In genomic region chr6:7426447-7427169, GRCh38 we compare ENCODE assay signal across 1 cellular context.
A peak's percentile ranks its signal among the peaks of the same experiment; 100 is the strongest.
TF ChIP-seq lines count a peak whose summit lies in the region.

No MANE protein-coding gene starts in this region.

TF ChIP-seq in HepG2, 621 proteins besides CTCF, POLR2A, EP300 and RAD21 (continued from another document and continues in another):
- TF ChIP-seq ZNF589 (CRISPR knock-in tag; conservative IDR thresholded peaks at IDR 0.05) (no peak), DMTF1 (CRISPR knock-in tag; IDR thresholded peaks at IDR 0.05) (0 out of 2 replicates have a peak, but pooled peaks have one; percentile 33), SUZ12 (IDR thresholded peaks at IDR 0.05; ENCODE audit: low read depth, low read length) (no peak), SOX6 (IDR thresholded peaks at IDR 0.05) (no peak), SOX6 (CRISPR knock-in tag; IDR thresholded peaks at IDR 0.05) (peak; percentile 89), NR0B2 (CRISPR knock-in tag; IDR thresholded peaks at IDR 0.05) (no peak), TRIM22 (IDR thresholded peaks at IDR 0.05) (no peak), ZNF720 (CRISPR knock-in tag; IDR thresholded peaks at IDR 0.05) (no peak), PAXIP1 (CRISPR knock-in tag; conservative IDR thresholded peaks at IDR 0.05) (peak; percentile 67; the same call in 1 of the 2 replicates), SNAPC5 (CRISPR knock-in tag; IDR thresholded peaks at IDR 0.05; ENCODE audit: borderline replicate concordance) (0 out of 2 replicates have a peak, but pooled peaks have one; percentile 45), ZNF761 (CRISPR knock-in tag; conservative IDR thresholded peaks at IDR 0.05) (0 out of 2 replicates have a peak, but pooled peaks have one; percentile 40), DBP (CRISPR knock-in tag; IDR thresholded peaks at IDR 0.05; ENCODE audit: not compliant biosample characterization) (no peak), ZNF605 (CRISPR knock-in tag; IDR thresholded peaks at IDR 0.05) (peak; percentile 79), KLF15 (CRISPR knock-in tag; IDR thresholded peaks at IDR 0.05; ENCODE audit: borderline replicate concordance) (no peak), ASH2L (IDR thresholded peaks at IDR 0.05; ENCODE audit: insufficient read length, low read depth, low read length) (peak; percentile 68), RFXAP (CRISPR knock-in tag; IDR thresholded peaks at IDR 0.05; ENCODE audit: borderline replicate concordance) (0 out of 2 replicates have a peak, but pooled peaks have one; percentile 19), TGIF2 (CRISPR knock-in tag; IDR thresholded peaks at IDR 0.05) (0 out of 2 replicates have a peak, but pooled peaks have one; percentile 22), SOX5 (CRISPR knock-in tag; IDR thresholded peaks at IDR 0.05; ENCODE audit: borderline replicate concordance) (peak; percentile 80; the same call in 1 of the 2 replicates), MEIS2 (CRISPR knock-in tag; IDR thresholded peaks at IDR 0.05) (no peak), NR2F1 (CRISPR knock-in tag; IDR thresholded peaks at IDR 0.05) (peak in 1 of 2 experiments; percentile 85; a peak in 3 of 4 replicates), MED1 (CRISPR knock-in tag; IDR thresholded peaks at IDR 0.05) (peak; percentile 47), TFDP1 (CRISPR knock-in tag; IDR thresholded peaks at IDR 0.05; ENCODE audit: borderline replicate concordance) (0 out of 2 replicates have a peak, but pooled peaks have one; percentile 11), ZSCAN9 (CRISPR knock-in tag; IDR thresholded peaks at IDR 0.05; ENCODE audit: borderline replicate concordance) (no peak), ZBTB34 (CRISPR knock-in tag; IDR thresholded peaks at IDR 0.05) (0 out of 2 replicates have a peak, but pooled peaks have one; percentile 31), GATAD1 (CRISPR knock-in tag; IDR thresholded peaks at IDR 0.05) (peak; percentile 50; the same call in 1 of the 2 replicates), HOXA3 (CRISPR knock-in tag; IDR thresholded peaks at IDR 0.05) (peak; percentile 33; the same call in 1 of the 2 replicates), TBX2 (CRISPR knock-in tag; IDR thresholded peaks at IDR 0.05; ENCODE audit: borderline replicate concordance) (peak; percentile 50), KLF16 (CRISPR knock-in tag; IDR thresholded peaks at IDR 0.05) (peak in 1 of 2 experiments; percentile 48; a peak in 1 of 4 replicates), KMT2A (CRISPR knock-in tag; IDR thresholded peaks at IDR 0.05) (no peak), SP1 (IDR thresholded peaks at IDR 0.05) (no peak), SP1 (CRISPR knock-in tag; IDR thresholded peaks at IDR 0.05) (peak; percentile 76), ZNF317 (CRISPR knock-in tag; IDR thresholded peaks at IDR 0.05) (0 out of 2 replicates have a peak, but pooled peaks have one; percentile 24), LBX2 (CRISPR knock-in tag; IDR thresholded peaks at IDR 0.05; ENCODE audit: borderline replicate concordance) (no peak), ZBTB25 (CRISPR knock-in tag; IDR thresholded peaks at IDR 0.05) (peak; percentile 72; the same call in 1 of the 2 replicates), PBX3 (CRISPR knock-in tag; IDR thresholded peaks at IDR 0.05; ENCODE audit: borderline replicate concordance) (no peak), ZNF230 (CRISPR knock-in tag; IDR thresholded peaks at IDR 0.05) (peak; percentile 66; the same call in 1 of the 2 replicates), XRCC5 (optimal IDR thresholded peaks at IDR 0.05; ENCODE audit: low read length) (no peak), ZNF275 (CRISPR knock-in tag; IDR thresholded peaks at IDR 0.05; ENCODE audit: borderline replicate concordance) (no peak; the same call in 1 of the 2 replicates), ZSCAN29 (CRISPR knock-in tag; conservative IDR thresholded peaks at IDR 0.05) (peak; percentile 95), MAFG (CRISPR knock-in tag; IDR thresholded peaks at IDR 0.05) (no peak), ZNF431 (CRISPR knock-in tag; IDR thresholded peaks at IDR 0.05; ENCODE audit: borderline replicate concordance, low read depth) (peak; percentile 29; the same call in 1 of the 2 replicates), ZGPAT (CRISPR knock-in tag; IDR thresholded peaks at IDR 0.05) (peak; percentile 56; the same call in 1 of the 2 replicates), ZMYM2 (CRISPR knock-in tag; IDR thresholded peaks at IDR 0.05) (peak; percentile 90), ZFY (CRISPR knock-in tag; IDR thresholded peaks at IDR 0.05) (peak; percentile 33; the same call in 1 of the 2 replicates), NFYC (CRISPR knock-in tag; IDR thresholded peaks at IDR 0.05) (peak; percentile 84)
